ENCODE assay signal across 19 cellular contexts in genomic region chr13:47875206-47875605, GRCh38.
"Had no signal": no experiment of that assay in that cellular context is flagged by ENCODE, and none has a peak within 500 bp of the region (broad histone marks: within the 10 kb centered on the region; RNA-seq: fewer than 3 reads in every experiment).

No MANE protein-coding gene starts in this region.

- H3K27ac ChIP-seq: colonic mucosa, hepatocyte, prostate gland, right lobe of liver, suprapubic skin, upper lobe of left lung had no signal

- H3K9me3 ChIP-seq: colonic mucosa, prostate gland, right lobe of liver had no signal

- H3K4me2 ChIP-seq: hepatocyte had no signal

- H3K4me1 ChIP-seq: colonic mucosa, prostate gland, right lobe of liver, suprapubic skin, upper lobe of left lung had no signal

- H3K27me3 ChIP-seq: colonic mucosa, hepatocyte, right lobe of liver, suprapubic skin, upper lobe of left lung had no signal

- H3K4me3 Mint-ChIP-seq: activated CD8-positive, alpha-beta T cell treated with anti-CD3 and anti-CD28 coated beads for 36 hours; activated T-cell treated with anti-CD3 and anti-CD28 coated beads, Interleukin-2, amount 50 U/mL, for 4 hours; neural crest cell; stimulated activated naive CD8-positive, alpha-beta T cell treated with anti-CD3 and anti-CD28 coated beads, Interleukin-15, Interleukin-2, amounts not matched to agents 100 ng/mL and 50 ng/mL, for 24 hours; WTC11 had no signal

- H3K4me1 Mint-ChIP-seq: neural crest cell, WTC11 had no signal

- H3K36me3 ChIP-seq: colonic mucosa, prostate gland, right lobe of liver, suprapubic skin, upper lobe of left lung had no signal

- ATAC-seq: activated CD8-positive, alpha-beta T cell treated with anti-CD3 and anti-CD28 coated beads for 36 hours; activated naive CD4-positive, alpha-beta T cell treated with anti-CD3 and anti-CD28 coated beads, Interleukin-2, amount 50 U/mL, for 72 hours; activated T-cell treated with anti-CD3 and anti-CD28 coated beads, Interleukin-2, amount 50 U/mL, for 4 hours; esophagus mucosa; right lobe of liver; WTC11 had no signal

- H3K4me3 ChIP-seq: colonic mucosa, hepatocyte, lung, prostate gland, right lobe of liver, suprapubic skin, upper lobe of left lung had no signal

- H3K27ac Mint-ChIP-seq: activated CD8-positive, alpha-beta T cell treated with anti-CD3 and anti-CD28 coated beads for 36 hours; activated naive CD4-positive, alpha-beta T cell treated with anti-CD3 and anti-CD28 coated beads, Interleukin-2, amount 50 U/mL, for 72 hours; stimulated activated naive CD8-positive, alpha-beta T cell treated with anti-CD3 and anti-CD28 coated beads, Interleukin-15, Interleukin-2, amounts not matched to agents 100 ng/mL and 50 ng/mL, for 24 hours; WTC11 had no signal

- H3K27me3 Mint-ChIP-seq: activated CD8-positive, alpha-beta T cell treated with anti-CD3 and anti-CD28 coated beads for 36 hours; stimulated activated naive CD8-positive, alpha-beta T cell treated with anti-CD3 and anti-CD28 coated beads, Interleukin-15, Interleukin-2, amounts not matched to agents 100 ng/mL and 50 ng/mL, for 24 hours had no signal

- H3K79me2 ChIP-seq: hepatocyte had no signal

- DNase-seq: activated CD4-positive, alpha-beta T cell treated with anti-CD3 and anti-CD28 coated beads for 48 hours; activated CD8-positive, alpha-beta T cell treated with anti-CD3 and anti-CD28 coated beads for 36 hours; activated effector memory CD4-positive, alpha-beta T cell treated with Interleukin-2 at 50 U/mL for 16 hours; activated T-cell treated with anti-CD3 and anti-CD28 coated beads, Interleukin-2, amount 50 U/mL, for 4 hours; caudate nucleus; colonic mucosa; islet precursor cell; midbrain; right lobe of liver; upper lobe of left lung had no signal

- H2AFZ ChIP-seq: hepatocyte had no signal
